ENCODE assay signal across 33 cellular contexts in genomic region chr1:208681878-208682663, GRCh38.
DNase-seq lines count a peak whose midpoint lies in the region; ATAC-seq and TF ChIP-seq lines count a peak whose summit lies in the region.
"Had no signal": no experiment of that assay in that cellular context is flagged by ENCODE, and none has a peak within 500 bp of the region (broad histone marks: within the 10 kb centered on the region; RNA-seq: fewer than 3 reads in every experiment).

No MANE protein-coding gene starts in this region.

- whole genome bisulfite sequencing in heart right ventricle, 2 donors = 41 to 51% methylated on average over 4 of the region's 4 CpGs

- no peaks in the 10 kb centered on the region for H3K27me3 Mint-ChIP-seq in neural crest cell (ENCODE audit: low read depth)

- H3K27ac ChIP-seq in heart right ventricle (peak overlapping the region in 7 of 10 donors; percentile 11 to 75 (median 46)), A673 (ENCODE audit: low read depth, low read length, poor library complexity, severe bottlenecking) (no peak overlapping the region)
- H3K27ac ChIP-seq: dorsolateral prefrontal cortex, esophagus squamous epithelium, KMS-11, suprapubic skin had no signal

- intact Hi-C loops in heart right ventricle (cut with DNase I) = no loop called here
- intact Hi-C loops in A673 (cut with micrococcal nuclease; ENCODE audit: unreplicated experiment) = no loop called here

- no TSS peak for BruUV-seq in A673 (replicated peaks; lab: Mats Ljungman, UMichigan)

- TF ChIP-seq CTCF in heart right ventricle (IDR thresholded peaks at IDR 0.05) (no peak), neural crest cell (conservative IDR thresholded peaks at IDR 0.05) (no peak), A673 (conservative IDR thresholded peaks at IDR 0.05; ENCODE audit: low read depth, low read length) (no peak)

- H3K27ac Mint-ChIP-seq in neural crest cell (ENCODE audit: unreplicated experiment) = peak overlapping the region; percentile 78
- H3K27ac Mint-ChIP-seq: activated CD4-positive, alpha-beta memory T cell treated with anti-CD3 and anti-CD28 coated beads, Interleukin-2, amount 10 ng/mL, durations not matched to agents 7 days and 5 days; activated naive CD4-positive, alpha-beta T cell treated with anti-CD3 and anti-CD28 coated beads for 36 hours; B cell; brain; CD4-positive, alpha-beta memory T cell; stimulated activated naive B cell treated with anti-CD40 and anti-IgM and Interleukin-4, amounts not matched to agents 10 μg/mL and 1 μg/mL and 100 μg/mL, for 72 hours; T-helper 2 cell treated with Interferon-gamma antibody and Interleukin-4, amounts not matched to agents 5 μg/mL and 100 μg/mL, for 36 hours had no signal

- POLR2A ChIA-PET in A673 (lab: Charles Lee; ENCODE audit: low non-redundant PET) = no interaction called here

- H3K4me3 Mint-ChIP-seq in neural crest cell = no peak overlapping the region
- H3K4me3 Mint-ChIP-seq: activated CD4-positive, alpha-beta memory T cell treated with anti-CD3 and anti-CD28 coated beads, Interleukin-2, amount 10 ng/mL, durations not matched to agents 7 days and 5 days; activated naive CD4-positive, alpha-beta T cell treated with anti-CD3 and anti-CD28 coated beads for 36 hours; B cell; brain; CD4-positive, alpha-beta memory T cell; stimulated activated naive B cell treated with anti-CD40 and anti-IgM and Interleukin-4, amounts not matched to agents 10 μg/mL and 1 μg/mL and 100 μg/mL, for 72 hours; T-helper 2 cell treated with Interferon-gamma antibody and Interleukin-4, amounts not matched to agents 5 μg/mL and 100 μg/mL, for 36 hours had no signal

- ATAC-seq in heart right ventricle (peak in 5 of 8 donors; percentile 45 to 83 (median 66)), GM21381 (IDR thresholded peaks at IDR 0.05; ENCODE audit: unreplicated experiment) (no peak)
- ATAC-seq: GM12878; stimulated activated naive B cell treated with anti-CD40 and anti-IgM and Interleukin-4, amounts not matched to agents 10 μg/mL and 1 μg/mL and 100 μg/mL, for 72 hours had no signal

- H3K9me3 Mint-ChIP-seq in neural crest cell = no peaks in the 10 kb centered on the region
- H3K9me3 Mint-ChIP-seq: activated CD4-positive, alpha-beta memory T cell treated with anti-CD3 and anti-CD28 coated beads, Interleukin-2, amount 10 ng/mL, durations not matched to agents 7 days and 5 days; activated naive CD4-positive, alpha-beta T cell treated with anti-CD3 and anti-CD28 coated beads for 36 hours; stimulated activated naive B cell treated with anti-CD40 and anti-IgM and Interleukin-4, amounts not matched to agents 10 μg/mL and 1 μg/mL and 100 μg/mL, for 72 hours; T-helper 2 cell treated with Interferon-gamma antibody and Interleukin-4, amounts not matched to agents 5 μg/mL and 100 μg/mL, for 36 hours had no signal

- H3K9me3 ChIP-seq in heart right ventricle = no peaks in the 10 kb centered on the region
- no peaks in the 10 kb centered on the region for H3K9me3 ChIP-seq in A673 (ENCODE audit: low read depth, low read length, poor library complexity, severe bottlenecking)
- H3K9me3 ChIP-seq: adrenal gland, esophagus squamous epithelium, gastrocnemius medialis, HAP-1, Peyer's patch, suprapubic skin had no signal

- no peak overlapping the region for H3K4me3 ChIP-seq in heart right ventricle
- H3K4me3 ChIP-seq in A673 (ENCODE audit: low read depth, low read length, poor library complexity, severe bottlenecking) = no peak overlapping the region
- H3K4me3 ChIP-seq: adrenal gland, dorsolateral prefrontal cortex, esophagus squamous epithelium, gastrocnemius medialis, GM12878, HAP-1, Peyer's patch, suprapubic skin had no signal

- H3K36me3 ChIP-seq in heart right ventricle = no peaks in the 10 kb centered on the region
- no peaks in the 10 kb centered on the region for H3K36me3 ChIP-seq in A673 (ENCODE audit: insufficient read depth, low read length, poor library complexity, severe bottlenecking)
- H3K36me3 ChIP-seq: adrenal gland, esophagus squamous epithelium, gastrocnemius medialis, HAP-1, Peyer's patch, suprapubic skin had no signal

- H3K36me3 Mint-ChIP-seq in neural crest cell (ENCODE audit: low read depth) = no peaks in the 10 kb centered on the region
- H3K36me3 Mint-ChIP-seq: brain; CD4-positive, alpha-beta memory T cell; stimulated activated naive B cell treated with anti-CD40 and anti-IgM and Interleukin-4, amounts not matched to agents 10 μg/mL and 1 μg/mL and 100 μg/mL, for 72 hours had no signal

- DNase-seq in DMS 273 (lab: John Stamatoyannopoulos, UW; ENCODE audit: unreplicated experiment) (peak; percentile 60), NCI-H69 (lab: John Stamatoyannopoulos, UW) (peak; percentile 37), heart right ventricle (peak in 1 of 2 donors; percentile 6), neural crest cell (ENCODE audit: low read depth, low spot score) (no peak), A673 (ENCODE audit: low spot score) (no peak)
- no peak for DNase-seq in stimulated activated CD4-positive, alpha-beta T cell treated with anti-CD3 and anti-CD28 coated beads, Interleukin-4, amount 100 ng/mL, for 1 hour
- no peak for DNase-seq in stimulated activated CD4-positive, alpha-beta T cell treated with anti-CD3 and anti-CD28 coated beads, Interleukin-4, amount 100 ng/mL, for 4 hours
- DNase-seq: activated CD4-positive, alpha-beta memory T cell treated with anti-CD3 and anti-CD28 coated beads, Interleukin-2, amount 10 ng/mL, durations not matched to agents 7 days and 5 days; activated CD4-positive, alpha-beta T cell treated with anti-CD3 and anti-CD28 coated beads for 1 hour; activated CD8-positive, alpha-beta memory T cell treated with anti-CD3 and anti-CD28 coated beads, Interleukin-2, amount 50 U/mL, for 4 hours; activated naive CD4-positive, alpha-beta T cell treated with anti-CD3 and anti-CD28 coated beads for 36 hours; adrenal gland; CD4-positive, alpha-beta memory T cell; cerebellar nuclear complex; dorsolateral prefrontal cortex; esophagus squamous epithelium; gastrocnemius medialis; hippocampal formation; mesendoderm; NCI-H1436; NCI-H2081 treated with DMSO at 0.1 percent for 48 hours; NCI-H774; SIG-M5; stimulated activated naive B cell treated with anti-CD40 and anti-IgM and Interleukin-4, amounts not matched to agents 10 μg/mL and 1 μg/mL and 100 μg/mL, for 72 hours had no signal

- H3K4me1 Mint-ChIP-seq in neural crest cell = no peaks in the 10 kb centered on the region
- H3K4me1 Mint-ChIP-seq: activated CD4-positive, alpha-beta memory T cell treated with anti-CD3 and anti-CD28 coated beads, Interleukin-2, amount 10 ng/mL, durations not matched to agents 7 days and 5 days; B cell; CD4-positive, alpha-beta memory T cell; stimulated activated naive B cell treated with anti-CD40 and anti-IgM and Interleukin-4, amounts not matched to agents 10 μg/mL and 1 μg/mL and 100 μg/mL, for 72 hours had no signal

- CTCF ChIA-PET in A673 (lab: Charles Lee) = no interaction called here

- H3K27me3 ChIP-seq in heart right ventricle (no peaks in the 10 kb centered on the region), A673 (replicated peaks; ENCODE audit: insufficient read depth, low read depth, low read length, poor library complexity) (no peaks in the 10 kb centered on the region)
- H3K27me3 ChIP-seq: adrenal gland, gastrocnemius medialis, Peyer's patch, suprapubic skin had no signal

- H3K4me1 ChIP-seq in heart right ventricle = peaks cover 0 to 22% (median 7%) of the 10 kb centered on the region in 9 donors
- no peaks in the 10 kb centered on the region for H3K4me1 ChIP-seq in A673 (ENCODE audit: insufficient read depth, low read length, poor library complexity, severe bottlenecking)
- H3K4me1 ChIP-seq: adrenal gland, esophagus squamous epithelium, gastrocnemius medialis, HAP-1, suprapubic skin had no signal

Comparison
In these comparisons a context has a peak if more than half of its experiments do, and no peak if none do; other contexts are left out.
1. DNase-seq: peak in DMS 273 (single experiment) and NCI-H69 (single experiment); none in neural crest cell (single experiment), stimulated activated CD4-positive, alpha-beta T cell treated with anti-CD3 and anti-CD28 coated beads, Interleukin-4, amount 100 ng/mL, for 1 hour (single experiment), A673 (single experiment) and stimulated activated CD4-positive, alpha-beta T cell treated with anti-CD3 and anti-CD28 coated beads, Interleukin-4, amount 100 ng/mL, for 4 hours (0 of 2).